ENCODE assay signal across 8 cellular contexts in the genomic region with DNA sequence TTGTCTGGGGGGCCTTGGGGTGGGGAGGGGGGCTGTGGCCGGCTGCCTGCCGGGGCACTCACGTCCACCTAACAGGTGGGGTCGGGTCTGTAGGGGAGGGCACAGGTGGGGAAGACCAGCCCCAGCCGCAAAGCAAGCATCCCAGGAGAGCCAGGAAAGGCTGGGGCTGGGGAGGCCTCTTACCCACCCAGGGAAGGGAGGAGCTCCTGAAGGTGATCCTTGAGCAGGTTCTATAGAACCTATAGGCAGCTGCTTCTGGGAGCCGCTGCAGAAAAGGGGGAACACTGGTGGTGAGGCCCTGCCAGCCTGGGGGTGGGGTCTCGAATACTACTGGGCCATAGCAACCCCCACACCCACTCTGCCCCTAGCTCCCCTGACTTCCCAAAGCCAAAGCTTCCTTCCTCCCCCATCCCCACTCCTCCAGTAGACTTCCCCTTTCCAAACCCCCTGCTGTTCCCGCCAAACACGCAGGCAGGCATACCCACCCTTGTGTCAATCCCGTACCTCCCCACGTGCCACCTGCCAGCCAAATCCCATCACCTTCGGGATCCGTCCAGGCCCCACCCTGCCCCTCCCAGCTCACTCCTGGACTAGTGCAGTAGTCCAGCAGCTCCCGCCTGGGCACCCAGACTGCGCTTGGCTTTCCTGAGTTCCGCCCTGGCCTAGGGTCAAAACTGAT. TPM values are rescaled to one million over a fixed set of nuclear protein-coding genes. Genes with fewer than 3 reads are reported as not detected.
A peak's percentile ranks its signal among the peaks of the same experiment; 100 is the strongest.
DNase-seq lines count a peak whose midpoint lies in the region; ATAC-seq, FAIRE-seq and TF ChIP-seq lines count a peak whose summit lies in the region.

No MANE protein-coding gene starts in this region.

- peak; percentile 70 for DNase-seq in H7
- no peak for DNase-seq in glutamatergic neuron
- DNase-seq in small intestine: peak; percentile 83
- no peak for DNase-seq in NCI-H510A treated with DMSO at 0.1 percent for 48 hours (lab: John Stamatoyannopoulos, UW)

- H3K27ac Mint-ChIP-seq in glutamatergic neuron (ENCODE audit: unreplicated experiment): peak overlapping the region; percentile 33

- TF ChIP-seq CTCF in SU-DHL-6 (IDR thresholded peaks at IDR 0.05; ENCODE audit: insufficient read depth, low read length, poor library complexity, severe bottlenecking): no peak
- no peak for TF ChIP-seq CTCF in glutamatergic neuron (IDR thresholded peaks at IDR 0.05; ENCODE audit: partially characterized antibody, unreplicated experiment)

- no peaks in the 10 kb centered on the region for H3K36me3 Mint-ChIP-seq in glutamatergic neuron (ENCODE audit: unreplicated experiment)

- ATAC-seq in HG03354 (IDR thresholded peaks at IDR 0.05; ENCODE audit: poor library complexity, severe bottlenecking, unreplicated experiment) (no peak), GM18907 (IDR thresholded peaks at IDR 0.05; ENCODE audit: unreplicated experiment) (no peak), GM19455 (IDR thresholded peaks at IDR 0.05; ENCODE audit: unreplicated experiment) (no peak)

- H3K4me1 ChIP-seq in small intestine (ENCODE audit: control insufficient read depth in 2 of 2, insufficient read depth in 1 of 2, low read depth in 1 of 2, low read length in 1 of 2): peaks cover 27 to 40% of the 10 kb centered on the region in 2 donors

- H3K9me3 Mint-ChIP-seq in glutamatergic neuron (ENCODE audit: unreplicated experiment): peaks cover 24% of the 10 kb centered on the region

- H3K27ac ChIP-seq in SU-DHL-6 (ENCODE audit: low read depth, low read length) (peak overlapping the region; percentile 61), small intestine (ENCODE audit: low read depth in 1 of 2, low read length in 1 of 2) (peak overlapping the region; percentile 95 to 98)

- FAIRE-seq in small intestine (lab: Jason Lieb, UNC): no peak

- H3K9me3 ChIP-seq in SU-DHL-6 (ENCODE audit: insufficient read depth, low read length) (no peaks in the 10 kb centered on the region), small intestine (ENCODE audit: control insufficient read depth, low read depth) (no peaks in the 10 kb centered on the region)

- H3K79me2 ChIP-seq in SU-DHL-6 (ENCODE audit: insufficient read depth, low read length): peaks cover 67% of the 10 kb centered on the region

- H3K4me2 ChIP-seq in SU-DHL-6 (ENCODE audit: low read depth, low read length, poor library complexity, severe bottlenecking): peak overlapping the region; percentile 55

- peak overlapping the region; percentile 49; the same call in 1 of the 2 replicates for H3K9ac ChIP-seq in SU-DHL-6 (ENCODE audit: low read length)

- H3K4me3 ChIP-seq in H7 (ENCODE audit: insufficient read depth, low read depth, low read length): peak overlapping the region; percentile 59; the same call in 1 of the 2 replicates
- no peak overlapping the region for H3K4me3 ChIP-seq in SU-DHL-6 (ENCODE audit: insufficient read depth, low read length, poor library complexity, severe bottlenecking)
- H3K4me3 ChIP-seq in small intestine (ENCODE audit: low read depth in 1 of 2, low read length in 2 of 2): peak overlapping the region in 1 of 2 donors; percentile 62

- peaks cover 11% of the 10 kb centered on the region for H3K4me1 Mint-ChIP-seq in glutamatergic neuron (ENCODE audit: low read depth, unreplicated experiment)

- no peak overlapping the region for H2AFZ ChIP-seq in SU-DHL-6 (ENCODE audit: low read depth, low read length, severe bottlenecking)

- peaks cover 9% of the 10 kb centered on the region; the same call in 1 of the 2 replicates for H4K20me1 ChIP-seq in SU-DHL-6 (ENCODE audit: low read depth, low read length)

- H3F3A ChIP-seq in SU-DHL-6 (ENCODE audit: insufficient read depth): peaks cover 16% of the 10 kb centered on the region; the same call in 1 of the 2 replicates

- H3K27me3 Mint-ChIP-seq in glutamatergic neuron (ENCODE audit: unreplicated experiment): peaks cover 18% of the 10 kb centered on the region

- H3K27me3 ChIP-seq in H7 (ENCODE audit: control insufficient read depth, insufficient read depth, low read length): peaks cover 6% of the 10 kb centered on the region; the same call in 1 of the 2 replicates
- H3K27me3 ChIP-seq in SU-DHL-6 (ENCODE audit: low read length): no peaks in the 10 kb centered on the region
- H3K27me3 ChIP-seq in small intestine (ENCODE audit: control insufficient read depth in 2 of 2, insufficient read depth in 2 of 2, low read length in 2 of 2): no peaks in the 10 kb centered on the region

- WGBS in small intestine, 3 donors: 13 to 45% (median 34%) methylated on average over 14 to 16 of the region's 16 CpGs

- H3K4me3 Mint-ChIP-seq in glutamatergic neuron (ENCODE audit: unreplicated experiment): no peak overlapping the region

- no peaks in the 10 kb centered on the region; the same call in 1 of the 2 replicates for H3K36me3 ChIP-seq in H7 (replicated peaks; ENCODE audit: control insufficient read depth, insufficient read depth, low read length)
- no peaks in the 10 kb centered on the region for H3K36me3 ChIP-seq in SU-DHL-6 (ENCODE audit: low read length)
- H3K36me3 ChIP-seq in small intestine (ENCODE audit: control insufficient read depth in 2 of 2, insufficient read depth in 2 of 2, low read length in 2 of 2): no peaks in the 10 kb centered on the region

- no peaks in the 10 kb centered on the region for H3K9me2 ChIP-seq in SU-DHL-6 (replicated peaks; ENCODE audit: insufficient read depth, low read length)

RNA-seq across cellular contexts. Expression of a gene that starts 5.6 kb away (rescaled TPM):
- total RNA-seq in H7 (2014; rRNA removed; shearing (Covaris generic)): 20.5 and 21.2 TPM in 2 replicates
- 30.6 TPM for total RNA-seq in glutamatergic neuron (ENCODE audit: unreplicated experiment)
- 10 to 100 TPM in 2 of 3 donors, 1 to 10 TPM in 1; 7.8 to 14.6 (median 13.3) TPM for polyA plus RNA-seq in small intestine

RNA-seq across cellular contexts. Expression of a gene that starts 9.5 kb away (rescaled TPM):
- total RNA-seq in H7 (2014; rRNA removed; shearing (Covaris generic)): 19.8 and 21.9 TPM in 2 replicates
- 65.7 TPM for total RNA-seq in glutamatergic neuron (ENCODE audit: unreplicated experiment)
- 10 to 100 TPM; 18.4 to 31.8 (median 22.7) TPM for polyA plus RNA-seq in small intestine

RNA-seq across cellular contexts. Expression of a gene that starts 27.5 kb away (rescaled TPM):
- total RNA-seq in H7 (2014; rRNA removed; shearing (Covaris generic)): 87.0 and 134 TPM in 2 replicates
- 75.1 TPM for total RNA-seq in glutamatergic neuron (ENCODE audit: unreplicated experiment)
- 10 to 100 TPM; 52.6 to 79.6 (median 71.3) TPM for polyA plus RNA-seq in small intestine

RNA-seq across cellular contexts. Expression of a gene that starts 45.7 kb away (rescaled TPM):
- total RNA-seq in H7 (2014; rRNA removed; shearing (Covaris generic)): 5.8 and 7.4 TPM in 2 replicates
- total RNA-seq in glutamatergic neuron (ENCODE audit: unreplicated experiment): 2.5 TPM
- under 1 TPM in 2 of 3 donors, not detected in 1; 0.45 to 0.52 TPM for polyA plus RNA-seq in small intestine

RNA-seq across cellular contexts. Expression of a gene that starts 47.4 kb away (rescaled TPM):
- total RNA-seq in H7 (2014; rRNA removed; shearing (Covaris generic)): 10.0 and 12.7 TPM in 2 replicates
- total RNA-seq in glutamatergic neuron (ENCODE audit: unreplicated experiment): 10.9 TPM
- 10 to 100 TPM; 10.4 to 38.1 (median 35.8) TPM for polyA plus RNA-seq in small intestine

Comparison
In these comparisons a context has a peak if more than half of its experiments do, and no peak if none do; other contexts are left out.
1. DNase-seq: peak in H7 (single experiment) and small intestine (single experiment); none in glutamatergic neuron (single experiment) and NCI-H510A treated with DMSO at 0.1 percent for 48 hours (single experiment).